In genomic region chr14:19668351-19668933, GRCh38 we compare ENCODE assay signal across 10 cellular contexts. TPM values are rescaled to one million over a fixed set of nuclear protein-coding genes. Genes with fewer than 3 reads are reported as not detected.
"Had no signal": no experiment of that assay in that cellular context is flagged by ENCODE, and none has a peak within 500 bp of the region (broad histone marks: within the 10 kb centered on the region; RNA-seq: fewer than 3 reads in every experiment).

No MANE protein-coding gene starts in this region.

RNA-seq across cellular contexts. Expression of gene OR11H2, which starts 45.2 kb away (rescaled TPM):
- total RNA-seq: activated CD4-positive, alpha-beta memory T cell treated with anti-CD3 and anti-CD28 coated beads, Interleukin-2, amount 10 ng/mL, durations not matched to agents 7 days and 5 days; activated CD8-positive, alpha-beta memory T cell treated with anti-CD3 and anti-CD28 coated beads, Interleukin-2, amount 10 ng/mL, durations not matched to agents 7 days and 5 days; activated naive CD8-positive, alpha-beta T cell treated with anti-CD3 and anti-CD28 coated beads for 36 hours; cardiac muscle cell; gastrocnemius medialis; lower leg skin; mesothelial cell of epicardium; tibial nerve; WTC11 had no signal
- polyA plus RNA-seq: cardiac muscle cell, immature natural killer cell had no signal
